ENCODE assay signal across 10 cellular contexts in genomic region chr4:67714248-67714583, GRCh38. TPM values are rescaled to one million over a fixed set of nuclear protein-coding genes. Genes with fewer than 3 reads are reported as not detected.
DNase-seq lines count a peak whose midpoint lies in the region; ATAC-seq and TF ChIP-seq lines count a peak whose summit lies in the region.
"Had no signal": no experiment of that assay in that cellular context is flagged by ENCODE, and none has a peak within 500 bp of the region (broad histone marks: within the 10 kb centered on the region; RNA-seq: fewer than 3 reads in every experiment).

No MANE protein-coding gene starts in this region.

- H3K9me3 Mint-ChIP-seq in activated naive CD4-positive, alpha-beta T cell treated with anti-CD3 and anti-CD28 coated beads for 36 hours = no peaks in the 10 kb centered on the region
- H3K9me3 Mint-ChIP-seq in activated T-helper 2 cell treated with anti-CD3 and anti-CD28 coated beads, Interferon-gamma antibody, Interleukin-2, Interleukin-4, amounts not matched to agents 10 μg/mL and 5 μg/mL and 100 μg/mL, durations not matched to agents 14 hours and 24 hours and 36 hours = no peaks in the 10 kb centered on the region

- intact Hi-C loops in activated naive CD4-positive, alpha-beta T cell treated with anti-CD3 and anti-CD28 coated beads for 36 hours (cut with micrococcal nuclease) = loop anchor here (1.0 kb wide), 2 partner anchors 13 to 32 kb away; partner anchors contain the start of gene UBA6
- intact Hi-C loops in activated T-helper 2 cell treated with anti-CD3 and anti-CD28 coated beads, Interferon-gamma antibody, Interleukin-2, Interleukin-4, amounts not matched to agents 10 μg/mL and 5 μg/mL and 100 μg/mL, durations not matched to agents 14 hours and 24 hours and 36 hours (cut with micrococcal nuclease) = loop anchor here (1.0 kb wide), 1 partner anchor 13 kb away; the partner anchor contains the start of gene UBA6
- intact Hi-C loops in transverse colon (cut with DNase I; ENCODE audit: low total_unique reads) (no loop called here), left lung (cut with DNase I) (no loop called here)

- no peaks in the 10 kb centered on the region for H3K36me3 ChIP-seq in transverse colon
- H3K36me3 ChIP-seq in left lung = peaks cover 0 to 4% of the 10 kb centered on the region in 2 donors

- CTCF ChIA-PET in activated naive CD4-positive, alpha-beta T cell treated with anti-CD3 and anti-CD28 coated beads for 36 hours (lab: Charles Lee) = interaction anchor here (0.7 to 1.3 kb wide), 4 partner anchors 9 to 619 kb away, joined by 3 to 6 read pairs (median 4); no protein-coding TSS in a partner anchor

- H3K4me3 Mint-ChIP-seq in activated naive CD4-positive, alpha-beta T cell treated with anti-CD3 and anti-CD28 coated beads for 36 hours = peak overlapping the region; percentile 18
- peak overlapping the region; percentile 35 for H3K4me3 Mint-ChIP-seq in activated T-helper 2 cell treated with anti-CD3 and anti-CD28 coated beads, Interferon-gamma antibody, Interleukin-2, Interleukin-4, amounts not matched to agents 10 μg/mL and 5 μg/mL and 100 μg/mL, durations not matched to agents 14 hours and 24 hours and 36 hours (ENCODE audit: low read depth)

- H3K27ac Mint-ChIP-seq in activated naive CD4-positive, alpha-beta T cell treated with anti-CD3 and anti-CD28 coated beads for 36 hours = peak overlapping the region; percentile 85
- peak overlapping the region; percentile 95 for H3K27ac Mint-ChIP-seq in activated T-helper 2 cell treated with anti-CD3 and anti-CD28 coated beads, Interferon-gamma antibody, Interleukin-2, Interleukin-4, amounts not matched to agents 10 μg/mL and 5 μg/mL and 100 μg/mL, durations not matched to agents 14 hours and 24 hours and 36 hours

- H3K27ac ChIP-seq in transverse colon (no peak overlapping the region), left lung (no peak overlapping the region)

- H3K4me1 Mint-ChIP-seq in activated naive CD4-positive, alpha-beta T cell treated with anti-CD3 and anti-CD28 coated beads for 36 hours (ENCODE audit: low read depth) = peaks cover 31% of the 10 kb centered on the region
- peaks cover 28% of the 10 kb centered on the region for H3K4me1 Mint-ChIP-seq in activated T-helper 2 cell treated with anti-CD3 and anti-CD28 coated beads, Interferon-gamma antibody, Interleukin-2, Interleukin-4, amounts not matched to agents 10 μg/mL and 5 μg/mL and 100 μg/mL, durations not matched to agents 14 hours and 24 hours and 36 hours (ENCODE audit: low read depth)

- H3K4me3 ChIP-seq in transverse colon (no peak overlapping the region), left lung (no peak overlapping the region)

- no peaks in the 10 kb centered on the region for H3K27me3 Mint-ChIP-seq in activated naive CD4-positive, alpha-beta T cell treated with anti-CD3 and anti-CD28 coated beads for 36 hours (ENCODE audit: low read depth)
- H3K27me3 Mint-ChIP-seq in activated T-helper 2 cell treated with anti-CD3 and anti-CD28 coated beads, Interferon-gamma antibody, Interleukin-2, Interleukin-4, amounts not matched to agents 10 μg/mL and 5 μg/mL and 100 μg/mL, durations not matched to agents 14 hours and 24 hours and 36 hours (ENCODE audit: low read depth) = no peaks in the 10 kb centered on the region

- H3K4me1 ChIP-seq in transverse colon (no peaks in the 10 kb centered on the region), left lung (no peaks in the 10 kb centered on the region)

- peak; percentile 71 for DNase-seq in activated naive CD4-positive, alpha-beta T cell treated with anti-CD3 and anti-CD28 coated beads for 36 hours
- no peak for DNase-seq in activated naive CD4-positive, alpha-beta T cell (lab: John Stamatoyannopoulos, UW)
- DNase-seq in activated T-helper 2 cell treated with anti-CD3 and anti-CD28 coated beads, Interferon-gamma antibody, Interleukin-2, Interleukin-4, amounts not matched to agents 10 μg/mL and 5 μg/mL and 100 μg/mL, durations not matched to agents 14 hours and 24 hours and 36 hours (ENCODE audit: low spot score) = no peak
- peak; percentile 72 for DNase-seq in stimulated activated naive CD8-positive, alpha-beta T cell treated with anti-CD3 and anti-CD28 coated beads, Interleukin-15, Interleukin-2, amounts not matched to agents 100 U/mL and 50 U/mL, for 24 hours
- no peak for DNase-seq in transverse colon
- no peak for DNase-seq in left lung
- DNase-seq in left lobe of liver (ENCODE audit: low spot score) = no peak
- DNase-seq: NCI-H1048 had no signal

- H3K9me3 ChIP-seq in transverse colon (no peaks in the 10 kb centered on the region), left lung (peaks cover 0 to 2% of the 10 kb centered on the region in 2 donors)

- ATAC-seq in HG02885 (IDR thresholded peaks at IDR 0.05; ENCODE audit: poor library complexity, unreplicated experiment) = peak; percentile 77
- peak; percentile 99 for ATAC-seq in stimulated activated naive CD8-positive, alpha-beta T cell treated with anti-CD3 and anti-CD28 coated beads, Interleukin-15, Interleukin-2, amounts not matched to agents 100 U/mL and 50 U/mL, for 24 hours
- no peak for ATAC-seq in left lung
- no peak for ATAC-seq in left lobe of liver

- no peak for TF ChIP-seq EP300 in transverse colon (IDR thresholded peaks at IDR 0.05; ENCODE audit: low read depth)

- no peak for TF ChIP-seq POLR2A in transverse colon (IDR thresholded peaks at IDR 0.05)

- TF ChIP-seq CTCF in transverse colon (IDR thresholded peaks at IDR 0.05) (no peak), left lung (IDR thresholded peaks at IDR 0.05) (no peak)

- H3K27me3 ChIP-seq in transverse colon (no peaks in the 10 kb centered on the region), left lung (no peaks in the 10 kb centered on the region)

- in situ Hi-C loops in transverse colon (cut with MboI; ENCODE audit: low pct_ligation_motif_present in 1 of 4, low pct_unique_long_range_greater_than_20kb in 1 of 4, low sequenced_read_pairs in 3 of 4) = no loop called here

- peaks cover 18% of the 10 kb centered on the region for H3K36me3 Mint-ChIP-seq in activated naive CD4-positive, alpha-beta T cell treated with anti-CD3 and anti-CD28 coated beads for 36 hours (ENCODE audit: low read depth)
- H3K36me3 Mint-ChIP-seq in activated T-helper 2 cell treated with anti-CD3 and anti-CD28 coated beads, Interferon-gamma antibody, Interleukin-2, Interleukin-4, amounts not matched to agents 10 μg/mL and 5 μg/mL and 100 μg/mL, durations not matched to agents 14 hours and 24 hours and 36 hours (ENCODE audit: low read depth) = peaks cover 45% of the 10 kb centered on the region

- WGBS in transverse colon (ENCODE audit: low coverage in 1 of 2), 2 donors = 100% methylated on average over 1 of the region's 1 CpG

RNA-seq across cellular contexts. Expression of gene UBA6, which starts 13.3 kb away (rescaled TPM):
- 10 to 100 TPM; 71.6 to 79.5 TPM for total RNA-seq in activated naive CD4-positive, alpha-beta T cell treated with anti-CD3 and anti-CD28 coated beads for 36 hours
- 84.8 and 88.4 TPM in 2 replicates for total RNA-seq in activated T-helper 2 cell treated with anti-CD3 and anti-CD28 coated beads, Interferon-gamma antibody, Interleukin-2, Interleukin-4, amounts not matched to agents 10 μg/mL and 5 μg/mL and 100 μg/mL, durations not matched to agents 14 hours and 24 hours and 36 hours
- 10 to 100 TPM; 20.9 to 52.7 (median 48.6) TPM for total RNA-seq in transverse colon
- total RNA-seq in left lung = 10 to 100 TPM; 57.6 to 62.6 TPM
- 19.6 TPM for total RNA-seq in left lobe of liver

RNA-seq across cellular contexts. Expression of gene GNRHR, which starts 40.0 kb away (rescaled TPM):
- total RNA-seq in activated naive CD4-positive, alpha-beta T cell treated with anti-CD3 and anti-CD28 coated beads for 36 hours = not detected
- total RNA-seq in activated T-helper 2 cell treated with anti-CD3 and anti-CD28 coated beads, Interferon-gamma antibody, Interleukin-2, Interleukin-4, amounts not matched to agents 10 μg/mL and 5 μg/mL and 100 μg/mL, durations not matched to agents 14 hours and 24 hours and 36 hours = not detected in 2 replicates
- total RNA-seq in transverse colon = not detected
- not detected for total RNA-seq in left lung
- total RNA-seq in left lobe of liver = not detected
- total RNA-seq: cerebellum had no signal

Comparison
In these comparisons a context has a peak if more than half of its experiments do, and no peak if none do; other contexts are left out.
1. DNase-seq: peak in activated naive CD4-positive, alpha-beta T cell treated with anti-CD3 and anti-CD28 coated beads for 36 hours (single experiment) and stimulated activated naive CD8-positive, alpha-beta T cell treated with anti-CD3 and anti-CD28 coated beads, Interleukin-15, Interleukin-2, amounts not matched to agents 100 U/mL and 50 U/mL, for 24 hours (single experiment); none in activated naive CD4-positive, alpha-beta T cell (0 of 4), activated T-helper 2 cell treated with anti-CD3 and anti-CD28 coated beads, Interferon-gamma antibody, Interleukin-2, Interleukin-4, amounts not matched to agents 10 μg/mL and 5 μg/mL and 100 μg/mL, durations not matched to agents 14 hours and 24 hours and 36 hours (single experiment), transverse colon (single experiment), left lung (0 of 2) and left lobe of liver (single experiment).
2. ATAC-seq: peak in HG02885 (single experiment) and stimulated activated naive CD8-positive, alpha-beta T cell treated with anti-CD3 and anti-CD28 coated beads, Interleukin-15, Interleukin-2, amounts not matched to agents 100 U/mL and 50 U/mL, for 24 hours (single experiment); none in left lung (single experiment) and left lobe of liver (single experiment).
3. intact Hi-C loops: an anchor here in activated naive CD4-positive, alpha-beta T cell treated with anti-CD3 and anti-CD28 coated beads for 36 hours (1.0 kb wide) and activated T-helper 2 cell treated with anti-CD3 and anti-CD28 coated beads, Interferon-gamma antibody, Interleukin-2, Interleukin-4, amounts not matched to agents 10 μg/mL and 5 μg/mL and 100 μg/mL, durations not matched to agents 14 hours and 24 hours and 36 hours (1.0 kb wide); none called in transverse colon and left lung.